29 cellular contexts compared by ENCODE assay signal in genomic region chr1:241142493-241142892, GRCh38.
"Had no signal": no experiment of that assay in that cellular context is flagged by ENCODE, and none has a peak within 500 bp of the region (broad histone marks: within the 10 kb centered on the region; RNA-seq: fewer than 3 reads in every experiment).

No MANE protein-coding gene starts in this region.

- H3K4me1 Mint-ChIP-seq: endodermal cell; immature natural killer cell; natural killer cell; stimulated activated memory B cell treated with anti-CD40 and anti-IgM and Interleukin-4, amounts not matched to agents 10 μg/mL and 1 μg/mL and 100 μg/mL, for 72 hours had no signal

- FAIRE-seq: colon, keratinocyte, urothelium cell line had no signal

- ATAC-seq: esophagus mucosa; gastrocnemius medialis; left ventricle myocardium superior; lower lobe of right lung; natural killer cell; psoas muscle; right cardiac atrium; stimulated activated memory B cell treated with anti-CD40 and anti-IgM and Interleukin-4, amounts not matched to agents 10 μg/mL and 1 μg/mL and 100 μg/mL, for 72 hours; stimulated activated naive CD8-positive, alpha-beta T cell treated with anti-CD3 and anti-CD28 coated beads, Interleukin-15, Interleukin-2, amounts not matched to agents 100 U/mL and 50 U/mL, for 24 hours had no signal

- H3K4me3 Mint-ChIP-seq: dendritic cell treated with granulocyte-macrophage colony-stimulating factor and Interleukin-4, amounts not matched to agents 40 ng/mL and 50 ng/mL, for 4 days; endodermal cell; immature natural killer cell; natural killer cell; stimulated activated memory B cell treated with anti-CD40 and anti-IgM and Interleukin-4, amounts not matched to agents 10 μg/mL and 1 μg/mL and 100 μg/mL, for 72 hours had no signal

- H3K36me3 Mint-ChIP-seq: immature natural killer cell; natural killer cell; stimulated activated memory B cell treated with anti-CD40 and anti-IgM and Interleukin-4, amounts not matched to agents 10 μg/mL and 1 μg/mL and 100 μg/mL, for 72 hours had no signal

- H3K4me1 ChIP-seq: gastrocnemius medialis, lower lobe of right lung, psoas muscle, sigmoid colon, testis, tibial nerve, upper lobe of left lung had no signal

- H3K36me3 ChIP-seq: gastrocnemius medialis, lower lobe of right lung, ovary, sigmoid colon, tibial nerve, upper lobe of left lung had no signal

- H3K9me3 ChIP-seq: gastrocnemius medialis, lower lobe of right lung, ovary, psoas muscle, sigmoid colon, testis, tibial nerve had no signal

- H3K27me3 ChIP-seq: gastrocnemius medialis, ovary, sigmoid colon, testis, tibial nerve, upper lobe of left lung had no signal

- DNase-seq: effector CD8-positive, alpha-beta T cell; endodermal cell; foreskin fibroblast; gastrocnemius medialis; head of caudate nucleus; immature natural killer cell; left ventricle myocardium superior; lower lobe of right lung; natural killer cell; occipital lobe; ovary; posterior cingulate gyrus; psoas muscle; right cardiac atrium; sigmoid colon; stimulated activated CD4-positive, alpha-beta T cell treated with anti-CD3 and anti-CD28 coated beads, Interleukin-2, amount 100 ng/mL, for 24 hours; stimulated activated CD4-positive, alpha-beta T cell treated with anti-CD3 and anti-CD28 coated beads, Interleukin-4, amount 100 ng/mL, for 4 hours; stimulated activated naive CD8-positive, alpha-beta T cell treated with anti-CD3 and anti-CD28 coated beads, Interleukin-15, Interleukin-2, amounts not matched to agents 100 U/mL and 50 U/mL, for 24 hours; substantia nigra; testis; upper lobe of left lung had no signal

- H3K27me3 Mint-ChIP-seq: dendritic cell treated with granulocyte-macrophage colony-stimulating factor and Interleukin-4, amounts not matched to agents 40 ng/mL and 50 ng/mL, for 4 days; stimulated activated memory B cell treated with anti-CD40 and anti-IgM and Interleukin-4, amounts not matched to agents 10 μg/mL and 1 μg/mL and 100 μg/mL, for 72 hours had no signal

- H3K4me3 ChIP-seq: gastrocnemius medialis, lower lobe of right lung, ovary, psoas muscle, sigmoid colon, testis, tibial nerve, upper lobe of left lung had no signal

- H3K27ac ChIP-seq: epithelial cell of prostate, gastrocnemius medialis, lower lobe of right lung, ovary, psoas muscle, sigmoid colon, testis, tibial nerve, upper lobe of left lung had no signal

- H3K27ac Mint-ChIP-seq: dendritic cell treated with granulocyte-macrophage colony-stimulating factor and Interleukin-4, amounts not matched to agents 40 ng/mL and 50 ng/mL, for 4 days; endodermal cell; immature natural killer cell; natural killer cell; stimulated activated memory B cell treated with anti-CD40 and anti-IgM and Interleukin-4, amounts not matched to agents 10 μg/mL and 1 μg/mL and 100 μg/mL, for 72 hours had no signal
